8 cellular contexts compared by ENCODE assay signal in the genomic region with DNA sequence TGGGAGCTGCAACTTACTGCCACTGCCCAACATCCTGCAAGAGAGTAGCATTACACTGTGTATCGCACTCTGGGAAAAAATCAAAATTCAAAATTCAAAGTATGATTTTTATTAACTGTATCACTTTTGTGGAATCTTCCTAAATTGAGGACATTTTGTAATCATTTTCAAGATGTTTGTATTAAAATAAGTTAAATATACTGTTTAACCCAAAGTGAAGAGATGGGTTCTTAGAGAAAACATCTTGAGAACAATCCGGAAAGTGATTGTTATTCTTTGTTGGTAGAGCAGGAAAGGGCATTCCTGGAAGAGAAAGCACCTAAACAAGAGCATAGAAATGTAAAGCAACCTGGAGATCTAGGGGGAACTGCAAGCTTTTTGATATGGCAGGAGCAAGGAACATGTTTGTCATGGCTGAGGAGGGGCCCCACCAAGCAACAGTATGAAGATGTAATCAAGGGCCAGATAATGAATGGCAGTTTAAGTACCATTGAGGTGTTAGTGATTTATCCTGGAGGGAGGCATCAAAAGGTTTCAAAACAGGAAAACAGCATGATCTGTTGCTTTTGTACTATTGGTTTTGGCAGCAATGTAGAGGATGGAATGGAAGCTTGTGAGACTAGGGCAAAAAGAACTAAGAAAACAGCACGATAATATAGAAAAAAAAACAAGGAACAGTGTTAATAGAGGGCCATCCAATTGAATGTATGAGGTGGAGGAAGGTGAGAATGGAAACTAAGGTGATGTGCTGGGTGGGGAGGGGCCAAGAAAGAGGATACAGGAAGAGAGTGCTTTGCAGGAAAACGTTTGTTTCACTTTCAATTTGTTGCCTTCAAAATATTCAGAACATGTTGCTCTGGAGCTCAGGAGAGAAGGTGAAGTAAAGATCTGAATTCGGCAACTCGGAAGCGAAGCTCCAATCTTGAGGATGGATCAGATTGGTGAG. TPM values are rescaled to one million over a fixed set of nuclear protein-coding genes. Genes with fewer than 3 reads are reported as not detected.
DNase-seq lines count a peak whose midpoint lies in the region; ATAC-seq and TF ChIP-seq lines count a peak whose summit lies in the region.

No MANE protein-coding gene starts in this region.

- H3K4me1 ChIP-seq in colonic mucosa (no peaks in the 10 kb centered on the region), mucosa of descending colon (ENCODE audit: low read depth) (no peaks in the 10 kb centered on the region)

- CTCF ChIA-PET in BJ (lab: Yijun Ruan, JAX), result interaction anchor here (1.1 to 2.1 kb wide), 4 partner anchors 11 to 20 kb away, joined by 3 to 5 read pairs (median 4); no protein-coding TSS in a partner anchor

- intact Hi-C loops in colonic mucosa (cut with DNase I) (no loop called here), mucosa of descending colon (cut with DNase I, micrococcal nuclease) (no loop called here)

- peak; percentile 95 for ATAC-seq in GM18907 (IDR thresholded peaks at IDR 0.05; ENCODE audit: unreplicated experiment)
- ATAC-seq in HG03103 (IDR thresholded peaks at IDR 0.05; ENCODE audit: low read depth, unreplicated experiment), result peak; percentile 80
- peak; percentile 65; the same call in 2 of the 3 replicates for ATAC-seq in SK-N-SH treated with all-trans-retinoic acid at 6 μM for 48 hours
- peak; percentile 91 for ATAC-seq in mucosa of descending colon

- POLR2A ChIA-PET in BJ (lab: Charles Lee), result interaction anchor here (0.5 kb wide), 1 partner anchor 1304 kb away, joined by 3 read pairs; no protein-coding TSS in a partner anchor

- H3K27me3 ChIP-seq in BJ (ENCODE audit: control insufficient read depth, insufficient read depth, low read length) (no peaks in the 10 kb centered on the region), colonic mucosa (no peaks in the 10 kb centered on the region)

- H3K36me3 ChIP-seq in BJ (ENCODE audit: control insufficient read depth, insufficient read depth, low read length) (no peaks in the 10 kb centered on the region), colonic mucosa (no peaks in the 10 kb centered on the region), mucosa of descending colon (ENCODE audit: low read depth) (no peaks in the 10 kb centered on the region)

- TF ChIP-seq CTCF in BJ (IDR thresholded peaks at IDR 0.05; ENCODE audit: insufficient read depth, low read depth, low read length) (no peak), colonic mucosa (IDR thresholded peaks at IDR 0.05) (no peak), mucosa of descending colon (IDR thresholded peaks at IDR 0.05) (no peak)

- no peak overlapping the region for H3K27ac ChIP-seq in colonic mucosa

- H3K9ac ChIP-seq in colonic mucosa (ENCODE audit: low read depth in 2 of 2, low read length in 2 of 2), result no peak overlapping the region

- H3K4me3 ChIP-seq in BJ (ENCODE audit: low read depth, low read length) (peak overlapping the region; percentile 17), colonic mucosa (peak overlapping the region; percentile 15), mucosa of descending colon (no peak overlapping the region)

- H3K9me3 ChIP-seq in colonic mucosa (no peaks in the 10 kb centered on the region), mucosa of descending colon (no peaks in the 10 kb centered on the region)

- no peak for DNase-seq in BJ (ENCODE audit: low read depth)
- DNase-seq in colonic mucosa, result peak; percentile 40
- DNase-seq in mucosa of descending colon, result peak in 1 of 3 donors; percentile 28
- DNase-seq in hepatic stellate cell (ENCODE audit: low spot score), result no peak
- DNase-seq in NCI-H1694 (lab: John Stamatoyannopoulos, UW), result no peak

TF ChIP-seq in SK-N-SH treated with all-trans-retinoic acid at 6 μM for 48 hours, 23 proteins besides CTCF, POLR2A, EP300 and RAD21 (continues in another document):
- TF ChIP-seq ZC3H10 (CRISPR knock-in tag; IDR thresholded peaks at IDR 0.05) (no peak), PPARA (CRISPR knock-in tag; IDR thresholded peaks at IDR 0.05; ENCODE audit: borderline replicate concordance) (no peak), CSRNP3 (CRISPR knock-in tag; IDR thresholded peaks at IDR 0.05) (no peak), ESRRG (CRISPR knock-in tag; IDR thresholded peaks at IDR 0.05) (no peak), TOX (CRISPR knock-in tag; IDR thresholded peaks at IDR 0.05; ENCODE audit: borderline replicate concordance) (no peak), RARB (CRISPR knock-in tag; IDR thresholded peaks at IDR 0.05) (no peak), ZNF565 (CRISPR knock-in tag; conservative IDR thresholded peaks at IDR 0.05; ENCODE audit: low read depth) (no peak), SNAI2 (CRISPR knock-in tag; IDR thresholded peaks at IDR 0.05) (no peak), ISL1 (CRISPR knock-in tag; IDR thresholded peaks at IDR 0.05) (no peak), CSDC2 (CRISPR knock-in tag; IDR thresholded peaks at IDR 0.05) (no peak), ARNTL (CRISPR knock-in tag; IDR thresholded peaks at IDR 0.05; ENCODE audit: borderline replicate concordance, low read depth) (no peak), ZNF8 (CRISPR knock-in tag; IDR thresholded peaks at IDR 0.05) (no peak), TSHZ2 (CRISPR knock-in tag; IDR thresholded peaks at IDR 0.05) (no peak)
- TF ChIP-seq, protein P1, sequence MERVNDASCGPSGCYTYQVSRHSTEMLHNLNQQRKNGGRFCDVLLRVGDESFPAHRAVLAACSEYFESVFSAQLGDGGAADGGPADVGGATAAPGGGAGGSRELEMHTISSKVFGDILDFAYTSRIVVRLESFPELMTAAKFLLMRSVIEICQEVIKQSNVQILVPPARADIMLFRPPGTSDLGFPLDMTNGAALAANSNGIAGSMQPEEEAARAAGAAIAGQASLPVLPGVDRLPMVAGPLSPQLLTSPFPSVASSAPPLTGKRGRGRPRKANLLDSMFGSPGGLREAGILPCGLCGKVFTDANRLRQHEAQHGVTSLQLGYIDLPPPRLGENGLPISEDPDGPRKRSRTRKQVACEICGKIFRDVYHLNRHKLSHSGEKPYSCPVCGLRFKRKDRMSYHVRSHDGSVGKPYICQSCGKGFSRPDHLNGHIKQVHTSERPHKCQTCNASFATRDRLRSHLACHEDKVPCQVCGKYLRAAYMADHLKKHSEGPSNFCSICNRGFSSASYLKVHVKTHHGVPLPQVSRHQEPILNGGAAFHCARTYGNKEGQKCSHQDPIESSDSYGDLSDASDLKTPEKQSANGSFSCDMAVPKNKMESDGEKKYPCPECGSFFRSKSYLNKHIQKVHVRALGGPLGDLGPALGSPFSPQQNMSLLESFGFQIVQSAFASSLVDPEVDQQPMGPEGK (CRISPR knock-in tag; IDR thresholded peaks at IDR 0.05; ENCODE audit: borderline replicate concordance), result no peak
- TF ChIP-seq, protein P2, sequence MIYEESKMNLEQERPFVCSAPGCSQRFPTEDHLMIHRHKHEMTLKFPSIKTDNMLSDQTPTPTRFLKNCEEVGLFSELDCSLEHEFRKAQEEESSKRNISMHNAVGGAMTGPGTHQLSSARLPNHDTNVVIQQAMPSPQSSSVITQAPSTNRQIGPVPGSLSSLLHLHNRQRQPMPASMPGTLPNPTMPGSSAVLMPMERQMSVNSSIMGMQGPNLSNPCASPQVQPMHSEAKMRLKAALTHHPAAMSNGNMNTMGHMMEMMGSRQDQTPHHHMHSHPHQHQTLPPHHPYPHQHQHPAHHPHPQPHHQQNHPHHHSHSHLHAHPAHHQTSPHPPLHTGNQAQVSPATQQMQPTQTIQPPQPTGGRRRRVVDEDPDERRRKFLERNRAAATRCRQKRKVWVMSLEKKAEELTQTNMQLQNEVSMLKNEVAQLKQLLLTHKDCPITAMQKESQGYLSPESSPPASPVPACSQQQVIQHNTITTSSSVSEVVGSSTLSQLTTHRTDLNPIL (CRISPR knock-in tag; IDR thresholded peaks at IDR 0.05; ENCODE audit: low read depth), result no peak

RNA-seq across cellular contexts. Expression of gene SEC24D, which starts 14.2 kb away (rescaled TPM):
- 80.3 and 84.3 TPM in 2 replicates for polyA plus RNA-seq in BJ (2011; rRNA removed)
- 90.4 and 135 TPM in 2 replicates for polyA minus RNA-seq in BJ (2011; rRNA and poly(A)+ RNA removed)
- total RNA-seq in colonic mucosa (10 to 100 TPM; 71.8 to 77.0 TPM), mucosa of descending colon (10 to 100 TPM; 22.1 to 55.6 (median 45.3) TPM)

RNA-seq across cellular contexts. Expression of gene SYNPO2, which starts 38.5 kb away (rescaled TPM):
- 33.8 and 39.9 TPM in 2 replicates for polyA plus RNA-seq in BJ (2011; rRNA removed)
- polyA minus RNA-seq in BJ (2011; rRNA and poly(A)+ RNA removed), result 73.5 and 77.3 TPM in 2 replicates
- total RNA-seq in colonic mucosa, result 100 to 1,000 TPM in 1 of 2 donors, 1 to 10 TPM in 1; 9.5 to 266 TPM
- total RNA-seq in mucosa of descending colon, result 100 to 1,000 TPM in 1 of 3 donors, 10 to 100 TPM in 2; 18.9 to 804 (median 91.1) TPM
